In genomic region chr6:1247894-1248293, GRCh38 we compare ENCODE assay signal across 27 cellular contexts.
"Had no signal": no experiment of that assay in that cellular context is flagged by ENCODE, and none has a peak within 500 bp of the region (broad histone marks: within the 10 kb centered on the region; RNA-seq: fewer than 3 reads in every experiment).

No MANE protein-coding gene starts in this region.

- FAIRE-seq: urothelium cell line had no signal

- H3K36me3 ChIP-seq: stomach, suprapubic skin, thoracic aorta, thyroid gland, tibial artery, tibial nerve, transverse colon, upper lobe of left lung, upper lobe of right lung, uterus, vagina had no signal

- H3K27ac ChIP-seq: stomach, suprapubic skin, testis, thoracic aorta, thyroid gland, tibial artery, tibial nerve, transverse colon, upper lobe of left lung, upper lobe of right lung, uterus, vagina had no signal

- H3K4me3 ChIP-seq: stomach, suprapubic skin, testis, thoracic aorta, thyroid gland, tibial artery, tibial nerve, transverse colon, upper lobe of left lung, upper lobe of right lung, uterus, vagina had no signal

- DNase-seq: stimulated activated CD4-positive, alpha-beta T cell treated with anti-CD3 and anti-CD28 coated beads, Interleukin-2, amount 100 ng/mL, for 48 hours; stimulated activated CD4-positive, alpha-beta T cell treated with anti-CD3 and anti-CD28 coated beads, Interleukin-4, amount 100 ng/mL, for 1 hour; stimulated activated CD4-positive, alpha-beta T cell treated with anti-CD3 and anti-CD28 coated beads, Interleukin-4, amount 100 ng/mL, for 24 hours; stimulated activated CD4-positive, alpha-beta T cell treated with anti-CD3 and anti-CD28 coated beads, Interleukin-4, amount 100 ng/mL, for 4 hours; stimulated activated CD8-positive, alpha-beta memory T cell treated with anti-CD3 and anti-CD28 coated beads, Interleukin-4, amount 100 ng/mL, for 48 hours; stimulated activated naive B cell treated with anti-CD40 and anti-IgM and Interleukin-4, amounts not matched to agents 10 μg/mL and 1 μg/mL and 100 μg/mL, for 72 hours; stimulated activated naive CD4-positive, alpha-beta T cell; stimulated activated naive CD4-positive, alpha-beta T cell treated with Interleukin-2 at 50 U/mL for 16 hours; stimulated activated naive CD8-positive, alpha-beta T cell treated with anti-CD3 and anti-CD28 coated beads, Interleukin-15, amount 100 ng/mL, for 72 hours; stimulated activated naive CD8-positive, alpha-beta T cell treated with anti-CD3 and anti-CD28 coated beads, Interleukin-15, Interleukin-2, amounts not matched to agents 100 U/mL and 50 U/mL, for 24 hours; stomach; substantia nigra; testis; thyroid gland; tibial artery; transverse colon; trophoblast cell; upper lobe of left lung; upper lobe of right lung; uterus had no signal

- H3K4me1 ChIP-seq: suprapubic skin, testis, thyroid gland, upper lobe of left lung, upper lobe of right lung, uterus, vagina had no signal

- H3K9me3 ChIP-seq: stomach, suprapubic skin, testis, thoracic aorta, thyroid gland, tibial artery, tibial nerve, transverse colon, upper lobe of left lung, upper lobe of right lung, uterus, vagina had no signal

- H3K27me3 ChIP-seq: stomach, suprapubic skin, testis, thyroid gland, tibial nerve, transverse colon, upper lobe of left lung, upper lobe of right lung, uterus, vagina had no signal

- ATAC-seq: stimulated activated effector memory CD8-positive, alpha-beta T cell treated with anti-CD3 and anti-CD28 coated beads, Interleukin-12 subunit alpha, Interleukin-12 subunit beta, amount 100 ng/mL, for 72 hours; stimulated activated memory B cell treated with anti-CD40 and anti-IgM and Interleukin-4, amounts not matched to agents 10 μg/mL and 1 μg/mL and 100 μg/mL, for 72 hours; stimulated activated naive B cell treated with anti-CD40 and anti-IgM and Interleukin-4, amounts not matched to agents 10 μg/mL and 1 μg/mL and 100 μg/mL, for 72 hours; stimulated activated naive CD8-positive, alpha-beta T cell treated with anti-CD3 and anti-CD28 coated beads, Interleukin-15, amount 100 ng/mL, for 72 hours; stimulated activated naive CD8-positive, alpha-beta T cell treated with anti-CD3 and anti-CD28 coated beads, Interleukin-15, Interleukin-2, amounts not matched to agents 100 U/mL and 50 U/mL, for 24 hours; upper lobe of right lung had no signal
